Comparison of ENCODE assay signal across 35 cellular contexts in genomic region chr2:17935242-17935885, GRCh38. TPM values are rescaled to one million over a fixed set of nuclear protein-coding genes. Genes with fewer than 3 reads are reported as not detected.
DNase-seq lines count a peak whose midpoint lies in the region; ATAC-seq, FAIRE-seq and TF ChIP-seq lines count a peak whose summit lies in the region.
"Had no signal": no experiment of that assay in that cellular context is flagged by ENCODE, and none has a peak within 500 bp of the region (broad histone marks: within the 10 kb centered on the region; RNA-seq: fewer than 3 reads in every experiment).

No MANE protein-coding gene starts in this region.

- TF ChIP-seq CTCF in HepG2 (CRISPR knock-in tag; IDR thresholded peaks at IDR 0.05) = no peak
- TF ChIP-seq CTCF in right lobe of liver (IDR thresholded peaks at IDR 0.05) = no peak
- no peak for TF ChIP-seq CTCF in PC-3 (conservative IDR thresholded peaks at IDR 0.05; ENCODE audit: low read depth, low read length)
- TF ChIP-seq CTCF in GM10266 (IDR thresholded peaks at IDR 0.05; ENCODE audit: control insufficient read depth, insufficient read depth, low read depth, missing control alignments) = no peak

- peaks cover 1% of the 10 kb centered on the region for H3K27me3 Mint-ChIP-seq in activated naive CD8-positive, alpha-beta T cell treated with anti-CD3 and anti-CD28 coated beads for 36 hours
- H3K27me3 Mint-ChIP-seq: activated CD8-positive, alpha-beta memory T cell treated with anti-CD3 and anti-CD28 coated beads, Interleukin-2, amount 10 ng/mL, durations not matched to agents 7 days and 5 days; dendritic cell treated with granulocyte-macrophage colony-stimulating factor and Interleukin-4, amounts not matched to agents 40 ng/mL and 50 ng/mL, for 4 days had no signal

- H3K36me3 ChIP-seq in HepG2 (replicated peaks in 1 of 2; ENCODE audit: control insufficient read depth in 1 of 2, insufficient read depth in 2 of 2, low read length in 2 of 2) (no peaks in the 10 kb centered on the region), right lobe of liver (no peaks in the 10 kb centered on the region), PC-3 (ENCODE audit: low read depth, low read length) (no peaks in the 10 kb centered on the region), iPS-20b (ENCODE audit: insufficient read depth, low read depth, low read length) (peaks cover 22% of the 10 kb centered on the region; the same call in 1 of the 2 replicates)
- H3K36me3 ChIP-seq: right atrium auricular region had no signal

- no peak overlapping the region for H3K4me3 ChIP-seq in HepG2 (replicated peaks in 1 of 3; ENCODE audit: insufficient read depth in 1 of 3, low read depth in 2 of 3, low read length in 3 of 3)
- no peak overlapping the region for H3K4me3 ChIP-seq in right lobe of liver
- no peak overlapping the region for H3K4me3 ChIP-seq in PC-3 (ENCODE audit: low read length)
- no peak overlapping the region; the same call in 1 of the 2 replicates for H3K4me3 ChIP-seq in iPS-20b (ENCODE audit: low read length)
- H3K4me3 ChIP-seq: right atrium auricular region, smooth muscle cell, upper lobe of right lung had no signal

- H3K9ac ChIP-seq in HepG2 (ENCODE audit: insufficient read depth, low read depth, low read length) (no peak overlapping the region), PC-3 (ENCODE audit: low read length) (no peak overlapping the region), iPS-20b (ENCODE audit: low read depth, low read length) (no peak overlapping the region)

- no peaks in the 10 kb centered on the region; a peak in 1 of 5 replicates for H3K27me3 ChIP-seq in HepG2 (ENCODE audit: control insufficient read depth in 1 of 2, insufficient read depth in 2 of 2, low read length in 2 of 2)
- H3K27me3 ChIP-seq in right lobe of liver = no peaks in the 10 kb centered on the region
- peaks cover 12% of the 10 kb centered on the region; the same call in 1 of the 2 replicates for H3K27me3 ChIP-seq in PC-3 (ENCODE audit: low read length)
- no peaks in the 10 kb centered on the region for H3K27me3 ChIP-seq in iPS-20b (ENCODE audit: insufficient read depth, low read length)
- H3K27me3 ChIP-seq: right atrium auricular region, upper lobe of right lung had no signal

- H3F3A ChIP-seq in PC-3 (ENCODE audit: low read length, unreplicated experiment) = no peaks in the 10 kb centered on the region

- H3K9me3 ChIP-seq in HepG2 (ENCODE audit: low read length) = peaks cover 8% of the 10 kb centered on the region; the same call in 1 of the 2 replicates
- no peaks in the 10 kb centered on the region for H3K9me3 ChIP-seq in right lobe of liver
- H3K9me3 ChIP-seq in PC-3 (ENCODE audit: low read length) = no peaks in the 10 kb centered on the region
- H3K9me3 ChIP-seq in iPS-20b (ENCODE audit: insufficient read depth, low read depth, low read length) = peaks cover 5% of the 10 kb centered on the region; the same call in 1 of the 2 replicates

- TF ChIP-seq EP300 in HepG2 (IDR thresholded peaks at IDR 0.05; ENCODE audit: low read depth in 2 of 2, low read length in 2 of 2) (no peak), HepG2 (CRISPR knock-in tag; IDR thresholded peaks at IDR 0.05; ENCODE audit: borderline replicate concordance) (no peak)

- no peaks in the 10 kb centered on the region for H3K9me3 Mint-ChIP-seq in activated naive CD8-positive, alpha-beta T cell treated with anti-CD3 and anti-CD28 coated beads for 36 hours
- H3K9me3 Mint-ChIP-seq: CD8-positive, alpha-beta T cell; dendritic cell treated with granulocyte-macrophage colony-stimulating factor and Interleukin-4, amounts not matched to agents 40 ng/mL and 50 ng/mL, for 4 days had no signal

- no peak overlapping the region for H3K4me2 ChIP-seq in HepG2 (ENCODE audit: low read depth, low read length)
- no peak overlapping the region for H3K4me2 ChIP-seq in PC-3 (ENCODE audit: low read length)
- H3K4me2 ChIP-seq: smooth muscle cell had no signal

- DNase-seq in HepG2 (ENCODE audit: low spot score) = no peak
- no peak for DNase-seq in right lobe of liver
- peak; percentile 7 for DNase-seq in PC-3
- no peak for DNase-seq in activated naive CD8-positive, alpha-beta T cell treated with anti-CD3 and anti-CD28 coated beads for 36 hours
- DNase-seq in GM10266 (ENCODE audit: extremely low spot score) = no peak
- DNase-seq: activated CD4-positive, alpha-beta T cell treated with anti-CD3 and anti-CD28 coated beads, Interleukin-2, amount 50 U/mL, for 4 hours; activated CD8-positive, alpha-beta memory T cell treated with anti-CD3 and anti-CD28 coated beads, Interleukin-2, amount 10 ng/mL, durations not matched to agents 7 days and 5 days; activated naive CD8-positive, alpha-beta T cell treated with anti-CD3 and anti-CD28 coated beads, Interleukin-2, amount 50 U/mL, for 24 hours; activated T-cell treated with anti-CD3 and anti-CD28 coated beads, Interleukin-2, amount 50 U/mL, for 48 hours; AML-193; CD8-positive, alpha-beta T cell; central memory CD4-positive, alpha-beta T cell; DMS 273 treated with DMSO at 0.1 percent for 48 hours; endodermal cell; GDM1; left ventricle myocardium superior; NCI-H1436 treated with DMSO at 0.1 percent for 48 hours; NCI-H2171; NCI-H526; posterior cingulate gyrus; stimulated activated naive CD4-positive, alpha-beta T cell; T-helper 17 cell; upper lobe of right lung had no signal

- no peak overlapping the region for H3K4me3 Mint-ChIP-seq in activated naive CD8-positive, alpha-beta T cell treated with anti-CD3 and anti-CD28 coated beads for 36 hours
- H3K4me3 Mint-ChIP-seq: activated CD8-positive, alpha-beta memory T cell treated with anti-CD3 and anti-CD28 coated beads, Interleukin-2, amount 10 ng/mL, durations not matched to agents 7 days and 5 days; activated naive CD8-positive, alpha-beta T cell treated with anti-CD3 and anti-CD28 coated beads, Interleukin-2, amount 50 U/mL, for 24 hours; CD8-positive, alpha-beta T cell; dendritic cell treated with granulocyte-macrophage colony-stimulating factor and Interleukin-4, amounts not matched to agents 40 ng/mL and 50 ng/mL, for 4 days; endodermal cell; T-helper 17 cell had no signal

- H3K27ac Mint-ChIP-seq in activated naive CD8-positive, alpha-beta T cell treated with anti-CD3 and anti-CD28 coated beads for 36 hours = no peak overlapping the region
- H3K27ac Mint-ChIP-seq: activated CD8-positive, alpha-beta memory T cell treated with anti-CD3 and anti-CD28 coated beads, Interleukin-2, amount 10 ng/mL, durations not matched to agents 7 days and 5 days; activated naive CD8-positive, alpha-beta T cell treated with anti-CD3 and anti-CD28 coated beads, Interleukin-2, amount 50 U/mL, for 24 hours; CD8-positive, alpha-beta T cell; dendritic cell treated with granulocyte-macrophage colony-stimulating factor and Interleukin-4, amounts not matched to agents 40 ng/mL and 50 ng/mL, for 4 days; endodermal cell; T-helper 17 cell had no signal

- no peaks in the 10 kb centered on the region for H3K36me3 Mint-ChIP-seq in activated naive CD8-positive, alpha-beta T cell treated with anti-CD3 and anti-CD28 coated beads for 36 hours
- H3K36me3 Mint-ChIP-seq: activated CD8-positive, alpha-beta memory T cell treated with anti-CD3 and anti-CD28 coated beads, Interleukin-2, amount 10 ng/mL, durations not matched to agents 7 days and 5 days; CD8-positive, alpha-beta T cell had no signal

- H4K20me1 ChIP-seq in HepG2 (ENCODE audit: insufficient read depth, low read length) (no peaks in the 10 kb centered on the region), PC-3 (ENCODE audit: low read length) (no peaks in the 10 kb centered on the region)

- H3K27ac ChIP-seq in HepG2 (ENCODE audit: extremely low read length, insufficient read depth, low read length) (no peak overlapping the region), right lobe of liver (no peak overlapping the region), PC-3 (ENCODE audit: low read length) (no peak overlapping the region), iPS-20b (ENCODE audit: low read length) (peak overlapping the region; percentile 1)
- H3K27ac ChIP-seq: upper lobe of right lung had no signal

- H2AFZ ChIP-seq in HepG2 (ENCODE audit: low read length) (no peak overlapping the region), PC-3 (ENCODE audit: low read length) (no peak overlapping the region)

- intact Hi-C loops in HepG2 (cut with micrococcal nuclease; ENCODE audit: unreplicated experiment) (no loop called here), right lobe of liver (cut with DNase I) (no loop called here), PC-3 (cut with micrococcal nuclease) (no loop called here)

- H3K4me1 Mint-ChIP-seq in activated naive CD8-positive, alpha-beta T cell treated with anti-CD3 and anti-CD28 coated beads for 36 hours = no peaks in the 10 kb centered on the region
- H3K4me1 Mint-ChIP-seq: activated CD8-positive, alpha-beta memory T cell treated with anti-CD3 and anti-CD28 coated beads, Interleukin-2, amount 10 ng/mL, durations not matched to agents 7 days and 5 days; activated naive CD8-positive, alpha-beta T cell treated with anti-CD3 and anti-CD28 coated beads, Interleukin-2, amount 50 U/mL, for 24 hours; T-helper 17 cell had no signal

- no peak for TF ChIP-seq RAD21 in HepG2 (CRISPR knock-in tag; IDR thresholded peaks at IDR 0.05)

- CTCF ChIA-PET in HepG2 (lab: Yijun Ruan, JAX; ENCODE audit: low intra/inter-chr PET ratio, low total read pairs) = no interaction called here
- CTCF ChIA-PET in PC-3 (lab: Charles Lee) = no interaction called here

- H3K4me1 ChIP-seq in HepG2 (ENCODE audit: insufficient read depth, low read length) (no peaks in the 10 kb centered on the region), right lobe of liver (no peaks in the 10 kb centered on the region), PC-3 (ENCODE audit: insufficient read depth, low read length) (no peaks in the 10 kb centered on the region), iPS-20b (ENCODE audit: insufficient read depth, low read length) (peaks cover 7% of the 10 kb centered on the region)

- H3K9me2 ChIP-seq in PC-3 (replicated peaks; ENCODE audit: low read length) = no peaks in the 10 kb centered on the region

- no peak for FAIRE-seq in HepG2 (lab: Jason Lieb, UNC)
- FAIRE-seq: keratinocyte, TTC549 had no signal

- no peaks in the 10 kb centered on the region for H3K79me2 ChIP-seq in HepG2 (ENCODE audit: insufficient read depth, low read length)
- H3K79me2 ChIP-seq in PC-3 (ENCODE audit: low read length) = no peaks in the 10 kb centered on the region

- no peak for ATAC-seq in HepG2
- ATAC-seq in right lobe of liver = no peak
- ATAC-seq in PC-3 = no peak
- ATAC-seq in HG03378 (IDR thresholded peaks at IDR 0.05; ENCODE audit: unreplicated experiment) = no peak
- no peak for ATAC-seq in HG03097 (IDR thresholded peaks at IDR 0.05; ENCODE audit: low FRiP score, unreplicated experiment)
- ATAC-seq: activated CD4-positive, CD25-positive, alpha-beta regulatory T cell treated with anti-CD3 and anti-CD28 coated beads, Interleukin-2, amount 50 U/mL, for 24 hours; activated CD8-positive, alpha-beta memory T cell treated with anti-CD3 and anti-CD28 coated beads, Interleukin-2, amount 10 ng/mL, durations not matched to agents 7 days and 5 days; activated naive CD8-positive, alpha-beta T cell treated with anti-CD3 and anti-CD28 coated beads, Interleukin-2, amount 50 U/mL, for 24 hours; CD8-positive, alpha-beta T cell; esophagus mucosa; Right ventricle myocardium inferior; SK-N-SH treated with all-trans-retinoic acid at 6 μM for 48 hours; T-helper 17 cell had no signal

- in situ Hi-C loops in HepG2 (cut with HindIII; ENCODE audit: extremely low pct_ligation_motif_present, low pct_unique_long_range_greater_than_20kb) = no loop called here

- 8% methylated on average over 6 of the region's 6 CpGs for WGBS in HepG2 (ENCODE audit: low lambda C conversion rate)
- WGBS in right lobe of liver (ENCODE audit: insufficient coverage, low coverage, low lambda C conversion rate, missing lambda C conversion rate) = 33% methylated on average over 3 of the region's 6 CpGs

- BruUV-seq in HepG2 (replicated peaks; lab: Mats Ljungman, UMichigan) (no TSS peak), PC-3 (replicated peaks; lab: Mats Ljungman, UMichigan) (no TSS peak)

- TF ChIP-seq POLR2A in HepG2 (IDR thresholded peaks at IDR 0.05; ENCODE audit: insufficient read depth in 1 of 2, low read depth in 2 of 2, low read length in 2 of 2) = no peak
- TF ChIP-seq POLR2A in right lobe of liver (IDR thresholded peaks at IDR 0.05) = no peak

- POLR2A ChIA-PET in HepG2 (lab: Yijun Ruan, JAX) (no interaction called here), PC-3 (lab: Charles Lee; ENCODE audit: unreplicated experiment) (no interaction called here)

RNA-seq across cellular contexts. Expression of gene KCNS3, which starts 56.9 kb away (rescaled TPM):
- not detected in 2 replicates for total RNA-seq in HepG2 (2016; rRNA removed; fragmentation: Illumina TruSeq; extraction: Trizol)
- not detected in 2 replicates for total RNA-seq in HepG2 (2016; cell fraction: cytosol; rRNA removed; fragmentation: Illumina TruSeq; extraction: Trizol; ENCODE audit: low read depth)
- 0.09 TPM in 1 of 2 replicates, not detected in the other for total RNA-seq in HepG2 (2016; cell fraction: insoluble cytoplasmic fraction; rRNA removed; fragmentation: Illumina TruSeq; extraction: Trizol)
- total RNA-seq in HepG2 (2016; cell fraction: membrane; rRNA removed; fragmentation: Illumina TruSeq; extraction: Trizol) = not detected in 2 replicates
- not detected in 2 replicates for total RNA-seq in HepG2 (2016; cell fraction: nucleus; rRNA removed; fragmentation: Illumina TruSeq; extraction: Trizol)
- polyA plus RNA-seq in HepG2 (2011; rRNA removed) = not detected in 2 replicates
- not detected in 2 replicates for polyA plus RNA-seq in HepG2 (2011; cell fraction: cytosol; rRNA removed)
- not detected in 2 replicates for polyA plus RNA-seq in HepG2 (2011; cell fraction: nucleus; rRNA removed)
- not detected in 2 replicates for polyA plus RNA-seq in HepG2 (2012)
- not detected in 2 replicates for polyA plus RNA-seq in HepG2 (2016; cell fraction: cytosol; fragmentation: Illumina TruSeq; extraction: Trizol; ENCODE audit: low read depth)
- not detected in 2 replicates for polyA plus RNA-seq in HepG2 (2016; cell fraction: insoluble cytoplasmic fraction; fragmentation: Illumina TruSeq; extraction: Trizol; ENCODE audit: low read depth)
- not detected in 2 replicates for polyA plus RNA-seq in HepG2 (2016; cell fraction: membrane; fragmentation: Illumina TruSeq; extraction: Trizol; ENCODE audit: low read depth)
- not detected in 2 replicates for polyA plus RNA-seq in HepG2 (2016; cell fraction: nucleus; fragmentation: Illumina TruSeq; extraction: Trizol; ENCODE audit: insufficient read depth, low read depth)
- polyA minus RNA-seq in HepG2 (2011; rRNA and poly(A)+ RNA removed; ENCODE audit: low replicate concordance) = not detected in 2 replicates
- not detected in 2 replicates for polyA minus RNA-seq in HepG2 (2011; cell fraction: cytosol; rRNA and poly(A)+ RNA removed)
- not detected in 2 replicates for polyA minus RNA-seq in HepG2 (2011; cell fraction: nucleus; rRNA and poly(A)+ RNA removed)
- total RNA-seq in right lobe of liver = 1 to 10 TPM; 1.3 to 6.8 (median 2.9) TPM
- total RNA-seq in PC-3 (2014; rRNA removed) = 5.8 and 7.9 TPM in 2 replicates
- total RNA-seq in activated naive CD8-positive, alpha-beta T cell treated with anti-CD3 and anti-CD28 coated beads for 36 hours = not detected
- total RNA-seq: activated CD8-positive, alpha-beta memory T cell treated with anti-CD3 and anti-CD28 coated beads, Interleukin-2, amount 10 ng/mL, durations not matched to agents 7 days and 5 days; CD8-positive, alpha-beta T cell; T-helper 17 cell had no signal
